In the genomic region with DNA sequence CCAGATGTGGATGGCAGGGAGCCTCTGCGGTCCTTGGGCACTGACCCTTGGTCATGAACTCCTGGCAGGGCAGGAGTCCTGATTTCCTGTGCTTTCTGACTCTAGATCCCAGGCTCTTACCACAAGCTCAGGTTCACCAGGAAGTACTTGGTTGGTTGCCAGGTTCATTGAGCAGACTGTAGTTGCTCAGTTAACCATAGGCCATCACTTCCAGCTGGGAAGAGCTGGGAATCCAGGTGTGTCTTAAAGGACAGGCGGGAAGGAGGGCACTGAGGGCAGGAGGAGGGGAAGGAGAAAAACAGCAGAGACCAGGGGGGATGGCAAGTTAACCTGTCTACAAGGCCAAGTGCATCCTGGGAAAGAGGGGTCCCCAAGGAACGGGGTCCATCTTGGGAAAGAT, we compare ENCODE assay signal across 16 cellular contexts. TPM values are rescaled to one million over a fixed set of nuclear protein-coding genes. Genes with fewer than 3 reads are reported as not detected.
DNase-seq lines count a peak whose midpoint lies in the region; ATAC-seq and TF ChIP-seq lines count a peak whose summit lies in the region.
"Had no signal": no experiment of that assay in that cellular context is flagged by ENCODE, and none has a peak within 500 bp of the region (broad histone marks: within the 10 kb centered on the region; RNA-seq: fewer than 3 reads in every experiment).

No MANE protein-coding gene starts in this region.

- H3K4me1 ChIP-seq in HEK293 (ENCODE audit: control insufficient read depth, insufficient read depth, low read length): no peaks in the 10 kb centered on the region

- peaks cover 7% of the 10 kb centered on the region for H3K36me3 Mint-ChIP-seq in activated naive CD4-positive, alpha-beta T cell treated with anti-CD3 and anti-CD28 coated beads, Interleukin-2, amount 50 U/mL, for 24 hours
- peaks cover 29% of the 10 kb centered on the region for H3K36me3 Mint-ChIP-seq in effector memory CD8-positive, alpha-beta T cell (ENCODE audit: insufficient read depth)
- no peaks in the 10 kb centered on the region for H3K36me3 Mint-ChIP-seq in type B pancreatic cell

- peaks cover 24% of the 10 kb centered on the region for H3K4me1 Mint-ChIP-seq in activated naive CD4-positive, alpha-beta T cell treated with anti-CD3 and anti-CD28 coated beads, Interleukin-2, amount 50 U/mL, for 24 hours
- peaks cover 33 to 36% of the 10 kb centered on the region in 2 donors for H3K4me1 Mint-ChIP-seq in effector memory CD8-positive, alpha-beta T cell (ENCODE audit: low read depth in 2 of 2)
- peaks cover 10% of the 10 kb centered on the region for H3K4me1 Mint-ChIP-seq in type B pancreatic cell (ENCODE audit: unreplicated experiment)
- H3K4me1 Mint-ChIP-seq: B cell had no signal

- peak overlapping the region; percentile 23 for H3K27ac Mint-ChIP-seq in activated naive CD4-positive, alpha-beta T cell treated with anti-CD3 and anti-CD28 coated beads, Interleukin-2, amount 50 U/mL, for 24 hours
- peak overlapping the region; percentile 51 to 72 for H3K27ac Mint-ChIP-seq in effector memory CD8-positive, alpha-beta T cell
- peak overlapping the region; percentile 13 for H3K27ac Mint-ChIP-seq in type B pancreatic cell
- H3K27ac Mint-ChIP-seq: B cell had no signal

- no peaks in the 10 kb centered on the region for H3K9me3 ChIP-seq in HEK293 (ENCODE audit: control insufficient read depth, insufficient read depth, low read depth, low read length)

- no peak overlapping the region for H3K4me3 ChIP-seq in HEK293 (ENCODE audit: low read depth, low read length)

- TF ChIP-seq CTCF in HEK293 (tag by site-specific recombination; IDR thresholded peaks at IDR 0.05) (no peak), type B pancreatic cell (conservative IDR thresholded peaks at IDR 0.05) (no peak)

- H3K9me3 Mint-ChIP-seq in activated naive CD4-positive, alpha-beta T cell treated with anti-CD3 and anti-CD28 coated beads, Interleukin-2, amount 50 U/mL, for 24 hours: no peaks in the 10 kb centered on the region
- H3K9me3 Mint-ChIP-seq in effector memory CD8-positive, alpha-beta T cell: no peaks in the 10 kb centered on the region
- H3K9me3 Mint-ChIP-seq in type B pancreatic cell: no peaks in the 10 kb centered on the region
- H3K9me3 Mint-ChIP-seq: CD8-positive, alpha-beta memory T cell had no signal

- no peak for ATAC-seq in effector memory CD8-positive, alpha-beta T cell (replicated peaks)
- no peak for ATAC-seq in HG03460 (IDR thresholded peaks at IDR 0.05; ENCODE audit: unreplicated experiment)

- POLR2A ChIA-PET in HEK293 (lab: Yijun Ruan, JAX): no interaction called here

- H3K27ac ChIP-seq in HEK293 (ENCODE audit: extremely low read depth, low read depth, low read length): no peak overlapping the region

- no peaks in the 10 kb centered on the region for H3K27me3 Mint-ChIP-seq in activated naive CD4-positive, alpha-beta T cell treated with anti-CD3 and anti-CD28 coated beads, Interleukin-2, amount 50 U/mL, for 24 hours
- no peaks in the 10 kb centered on the region for H3K27me3 Mint-ChIP-seq in effector memory CD8-positive, alpha-beta T cell
- H3K27me3 Mint-ChIP-seq in type B pancreatic cell: peaks cover 33% of the 10 kb centered on the region
- H3K27me3 Mint-ChIP-seq: B cell; CD8-positive, alpha-beta memory T cell had no signal

- H3K4me3 Mint-ChIP-seq in activated naive CD4-positive, alpha-beta T cell treated with anti-CD3 and anti-CD28 coated beads, Interleukin-2, amount 50 U/mL, for 24 hours: no peak overlapping the region
- H3K4me3 Mint-ChIP-seq in effector memory CD8-positive, alpha-beta T cell: no peak overlapping the region
- no peak overlapping the region for H3K4me3 Mint-ChIP-seq in type B pancreatic cell
- H3K4me3 Mint-ChIP-seq: B cell had no signal

- CTCF ChIA-PET in HEK293 (lab: Yijun Ruan, JAX): interaction anchor here (1.1 to 1.3 kb wide), 2 partner anchors 12 to 15 kb away, joined by 3 to 4 read pairs; no protein-coding TSS in a partner anchor

- no peak for DNase-seq in activated naive CD4-positive, alpha-beta T cell (lab: John Stamatoyannopoulos, UW)
- DNase-seq in effector memory CD8-positive, alpha-beta T cell: no peak
- no peak for DNase-seq in type B pancreatic cell (ENCODE audit: extremely low spot score, unreplicated experiment)
- DNase-seq in activated CD8-positive, alpha-beta memory T cell treated with anti-CD3 and anti-CD28 coated beads, Interleukin-2, amount 50 U/mL, for 48 hours: no peak
- DNase-seq: CD8-positive, alpha-beta memory T cell; NCI-H1092 treated with DMSO at 0.1 percent for 48 hours; NCI-H146; NCI-H2029 treated with DMSO at 0.1 percent for 48 hours; NCI-H2171 treated with DMSO at 0.1 percent for 48 hours; NCI-H446; NCI-H526 treated with DMSO at 0.1 percent for 48 hours; Right ventricle myocardium superior had no signal

- H3K36me3 ChIP-seq in HEK293 (ENCODE audit: control insufficient read depth in 2 of 2, insufficient read depth in 1 of 2, low read length in 2 of 2): no peaks in the 10 kb centered on the region

TF ChIP-seq in HEK293, 187 proteins besides CTCF, POLR2A, EP300 and RAD21:
- TF ChIP-seq ZNF184 (tag by site-specific recombination; IDR thresholded peaks at IDR 0.05) (no peak), ZNF664 (tag by site-specific recombination; IDR thresholded peaks at IDR 0.05) (peak; percentile 92)

RNA-seq across cellular contexts. Expression of a gene that starts 11.5 kb away (rescaled TPM):
- 1.7 and 7.2 TPM in 2 replicates for total RNA-seq in type B pancreatic cell (ENCODE audit: low replicate concordance)
